ENCODE assay signal across 8 cellular contexts in the genomic region with DNA sequence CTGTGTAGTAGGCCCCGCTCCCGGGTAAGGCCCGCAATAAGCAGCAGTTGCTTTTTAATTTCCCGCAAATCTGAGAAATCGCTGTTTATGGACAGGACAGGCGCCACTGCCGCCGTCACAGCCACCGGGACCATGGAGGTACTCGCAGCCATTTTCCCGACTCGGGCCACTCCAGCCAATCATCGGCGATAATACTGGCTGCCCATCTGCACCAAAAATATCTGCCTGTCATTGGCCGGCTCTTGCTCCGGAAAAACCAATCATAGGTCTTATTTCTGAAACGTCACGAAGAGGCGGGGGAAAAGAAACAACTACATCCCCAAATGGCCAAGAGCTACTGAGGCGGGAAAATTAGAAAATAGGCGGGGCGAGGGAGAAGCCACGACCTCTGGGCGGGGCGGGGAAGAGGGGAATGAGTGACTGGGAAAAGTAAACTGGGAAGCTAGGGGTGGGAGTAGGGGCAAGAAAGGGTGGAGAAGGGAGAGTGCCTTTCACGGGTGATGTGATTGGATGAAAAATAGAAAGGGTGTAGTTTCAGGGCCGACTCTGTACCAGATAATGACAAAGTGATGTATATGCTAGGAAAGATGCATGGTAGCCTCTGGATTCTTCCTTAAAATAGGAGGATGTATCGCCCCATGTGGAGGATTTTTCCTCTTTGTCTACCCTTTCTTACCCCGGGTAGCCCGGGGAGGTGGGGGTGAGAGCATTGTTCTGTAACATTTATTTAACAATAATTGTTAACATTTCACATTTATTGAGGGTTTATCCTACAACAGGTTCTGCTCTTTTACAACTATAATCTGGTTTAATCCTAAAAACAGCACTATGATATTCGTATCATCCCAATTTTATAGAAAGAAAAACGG. TPM values are rescaled to one million over a fixed set of nuclear protein-coding genes. Genes with fewer than 3 reads are reported as not detected.
DNase-seq lines count a peak whose midpoint lies in the region; ATAC-seq and TF ChIP-seq lines count a peak whose summit lies in the region.

A gene with protein sequence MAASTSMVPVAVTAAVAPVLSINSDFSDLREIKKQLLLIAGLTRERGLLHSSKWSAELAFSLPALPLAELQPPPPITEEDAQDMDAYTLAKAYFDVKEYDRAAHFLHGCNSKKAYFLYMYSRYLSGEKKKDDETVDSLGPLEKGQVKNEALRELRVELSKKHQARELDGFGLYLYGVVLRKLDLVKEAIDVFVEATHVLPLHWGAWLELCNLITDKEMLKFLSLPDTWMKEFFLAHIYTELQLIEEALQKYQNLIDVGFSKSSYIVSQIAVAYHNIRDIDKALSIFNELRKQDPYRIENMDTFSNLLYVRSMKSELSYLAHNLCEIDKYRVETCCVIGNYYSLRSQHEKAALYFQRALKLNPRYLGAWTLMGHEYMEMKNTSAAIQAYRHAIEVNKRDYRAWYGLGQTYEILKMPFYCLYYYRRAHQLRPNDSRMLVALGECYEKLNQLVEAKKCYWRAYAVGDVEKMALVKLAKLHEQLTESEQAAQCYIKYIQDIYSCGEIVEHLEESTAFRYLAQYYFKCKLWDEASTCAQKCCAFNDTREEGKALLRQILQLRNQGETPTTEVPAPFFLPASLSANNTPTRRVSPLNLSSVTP (minus strand): TSS at position 163 of the 869 bp plus-strand sequence. CDS start 11 bp downstream, at position 152.

- peaks cover 15 to 18% (median 16%) of the 10 kb centered on the region in 3 donors for H3K4me1 Mint-ChIP-seq in IgD-negative memory B cell

- no peaks in the 10 kb centered on the region for H3K27me3 ChIP-seq in mononuclear cell (ENCODE audit: insufficient read depth, low read length)

- H3K9me3 Mint-ChIP-seq in IgD-negative memory B cell = no peaks in the 10 kb centered on the region

- H3K4me1 ChIP-seq in mononuclear cell (ENCODE audit: insufficient read depth, low read length) = peaks cover 24% of the 10 kb centered on the region

- peak within 1 kb of the TSS; percentile 79 to 98 (median 96) for H3K27ac Mint-ChIP-seq in IgD-negative memory B cell

- peak; percentile 98 for DNase-seq in DMS 273 treated with DMSO at 0.1 percent for 48 hours (lab: John Stamatoyannopoulos, UW)
- DNase-seq in OCI-M2 (lab: John Stamatoyannopoulos, UW; ENCODE audit: unreplicated experiment) = peak; percentile 76
- DNase-seq in activated T-cell treated with anti-CD3 and anti-CD28 coated beads for 4 hours = peak; percentile 84
- peak; percentile 99 for DNase-seq in epithelial cell of esophagus (ENCODE audit: low read depth)
- peak; percentile 66 to 76 for DNase-seq in stimulated activated CD8-positive, alpha-beta memory T cell treated with anti-CD3 and anti-CD28 coated beads, Interleukin-4, amount 100 ng/mL, for 1 hour (ENCODE audit: low read depth in 2 of 2, low spot score in 1 of 2)

- H3K4me3 ChIP-seq in epithelial cell of esophagus (ENCODE audit: low read length) (peak within 1 kb of the TSS; percentile 97), mononuclear cell (ENCODE audit: low read length) (peak within 1 kb of the TSS; percentile 84)

- H3K4me3 Mint-ChIP-seq in IgD-negative memory B cell = peak within 1 kb of the TSS; percentile 96 to 99 (median 98)

- no peaks in the 10 kb centered on the region for H3K36me3 Mint-ChIP-seq in IgD-negative memory B cell

- ATAC-seq in GM21529 (IDR thresholded peaks at IDR 0.05; ENCODE audit: unreplicated experiment) = peak; percentile 98

- no peaks in the 10 kb centered on the region for H3K9me3 ChIP-seq in mononuclear cell (ENCODE audit: low read depth, low read length)

- TF ChIP-seq CTCF in epithelial cell of esophagus (IDR thresholded peaks at IDR 0.05; ENCODE audit: insufficient read depth, low read depth, low read length, missing control alignments) = no peak

- peaks cover 2% of the 10 kb centered on the region for H3K27me3 Mint-ChIP-seq in IgD-negative memory B cell

RNA-seq across cellular contexts. Expression of the gene that starts here (rescaled TPM):
- polyA plus RNA-seq in IgD-negative memory B cell = 16.1 TPM
- 17.2 TPM for total RNA-seq in mononuclear cell

Comparison
In these comparisons a context has a peak if more than half of its experiments do, and no peak if none do; other contexts are left out.
1. Peak in every context shown above with its lines: DNase-seq, ATAC-seq and H3K4me3 ChIP-seq.